8 cellular contexts compared by ENCODE assay signal in the genomic region with DNA sequence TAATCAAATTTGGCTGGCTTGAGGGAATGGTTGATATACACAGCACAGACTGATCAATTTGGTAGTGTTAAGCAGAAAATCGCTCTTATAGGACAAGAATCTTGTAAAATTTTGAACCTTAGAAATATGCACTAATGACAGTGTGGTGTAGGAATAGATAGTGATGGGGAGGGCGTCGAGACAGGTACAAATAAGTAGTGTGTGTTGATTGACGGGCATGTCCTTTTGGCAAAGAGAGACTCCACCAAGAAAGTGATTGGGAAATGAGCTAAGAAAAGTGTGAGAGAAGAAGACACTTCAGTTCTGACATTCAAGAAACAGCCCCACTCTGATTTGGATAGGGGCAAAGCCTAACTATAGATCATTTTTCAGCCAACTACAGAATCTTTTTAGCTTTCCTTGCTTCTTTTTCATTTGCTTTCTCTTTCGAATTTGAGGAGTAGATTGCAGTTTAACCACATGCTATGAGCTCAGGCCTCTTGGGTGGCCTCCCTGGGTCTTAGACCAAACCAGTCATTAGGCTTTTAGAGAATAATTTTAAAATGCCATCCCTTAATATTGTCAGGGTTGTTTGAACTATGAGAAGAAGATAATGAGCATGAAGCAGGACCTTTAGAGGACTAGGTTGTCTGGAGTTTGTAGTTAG.
DNase-seq lines count a peak whose midpoint lies in the region; ATAC-seq and TF ChIP-seq lines count a peak whose summit lies in the region.

No MANE protein-coding gene starts in this region.

- peak; percentile 52 for ATAC-seq in GM21390 (IDR thresholded peaks at IDR 0.05; ENCODE audit: unreplicated experiment)
- peak; percentile 52 for ATAC-seq in left ventricle myocardium superior

- peaks cover 19 to 26% of the 10 kb centered on the region in 2 donors for H3K36me3 Mint-ChIP-seq in CD14-positive monocyte

- no peak for TF ChIP-seq CTCF in CD14-positive monocyte (IDR thresholded peaks at IDR 0.05)

- intact Hi-C loops in CD14-positive monocyte (cut with micrococcal nuclease) (no loop called here), left ventricle myocardium superior (cut with micrococcal nuclease) (no loop called here)

- H3K27ac Mint-ChIP-seq in CD14-positive monocyte, result peak overlapping the region in 5 of 7 donors; percentile 26 to 83 (median 57)

- peaks cover 0 to 8% (median 0%) of the 10 kb centered on the region in 7 donors for H3K9me3 Mint-ChIP-seq in CD14-positive monocyte

- peaks cover 33% of the 10 kb centered on the region for H3K4me1 Mint-ChIP-seq in CD14-positive monocyte

- no peak overlapping the region for H3K4me3 Mint-ChIP-seq in CD14-positive monocyte

- peaks cover 0 to 1% (median 0%) of the 10 kb centered on the region in 3 donors for H3K27me3 Mint-ChIP-seq in CD14-positive monocyte (ENCODE audit: low read depth in 3 of 3)

- no peak for DNase-seq in CD14-positive monocyte (ENCODE audit: low spot score)
- peak; percentile 12 for DNase-seq in NCI-H460 (ENCODE audit: extremely low read depth, low read depth)
- DNase-seq in left ventricle myocardium superior, result no peak
- DNase-seq in NOMO-1 (lab: John Stamatoyannopoulos, UW; ENCODE audit: unreplicated experiment in 2 of 2), result no peak
- DNase-seq in NAMALWA (ENCODE audit: low spot score), result no peak
- DNase-seq in activated CD8-positive, alpha-beta memory T cell treated with anti-CD3 and anti-CD28 coated beads, Interleukin-2, amount 50 U/mL, for 48 hours, result no peak
- DNase-seq in NCI-H2196 (lab: John Stamatoyannopoulos, UW; ENCODE audit: unreplicated experiment), result no peak
